In genomic region chr6:144343736-144344428, GRCh38 we compare ENCODE assay signal across 8 cellular contexts. TPM values are rescaled to one million over a fixed set of nuclear protein-coding genes. Genes with fewer than 3 reads are reported as not detected.
DNase-seq lines count a peak whose midpoint lies in the region; ATAC-seq, FAIRE-seq and TF ChIP-seq lines count a peak whose summit lies in the region.

No MANE protein-coding gene starts in this region.

- H3K9me3 ChIP-seq in CD8-positive, alpha-beta T cell (ENCODE audit: low read length), result no peaks in the 10 kb centered on the region
- no peaks in the 10 kb centered on the region for H3K9me3 ChIP-seq in kidney (ENCODE audit: control insufficient read depth in 1 of 2, low read length in 2 of 2)

- peak in 4 of 7 experiments; percentile 45 to 66 (median 56) for DNase-seq in CD8-positive, alpha-beta T cell
- peak; percentile 53 for DNase-seq in activated CD4-positive, alpha-beta memory T cell treated with anti-CD3 and anti-CD28 coated beads for 36 hours
- DNase-seq in kidney (no peak), NCI-H1694 (lab: John Stamatoyannopoulos, UW) (no peak), midbrain (lab: John Stamatoyannopoulos, UW) (no peak), DMS 273 treated with DMSO at 0.1 percent for 48 hours (lab: John Stamatoyannopoulos, UW) (no peak)

- no peaks in the 10 kb centered on the region for H3K27me3 ChIP-seq in CD8-positive, alpha-beta T cell (ENCODE audit: insufficient read depth, low read length)

- intact Hi-C loops in CD8-positive, alpha-beta T cell (cut with DNase I, micrococcal nuclease), result loop anchor here (1.0 to 5.0 kb wide), 4 partner anchors 8 to 128 kb away; no protein-coding TSS in a partner anchor
- intact Hi-C loops in activated CD4-positive, alpha-beta memory T cell treated with anti-CD3 and anti-CD28 coated beads for 36 hours (cut with micrococcal nuclease), result loop anchor here (1.0 to 10.0 kb wide), 18 partner anchors 10 to 1399 kb away; partner anchors contain the start of genes ADAT2, HIVEP2, PEX3 and SF3B5
- intact Hi-C loops in kidney (cut with DNase I), result no loop called here

- peak overlapping the region; percentile 98 for H3K4me3 Mint-ChIP-seq in CD8-positive, alpha-beta T cell
- peak overlapping the region; percentile 95 for H3K4me3 Mint-ChIP-seq in activated CD4-positive, alpha-beta memory T cell treated with anti-CD3 and anti-CD28 coated beads for 36 hours

- TF ChIP-seq CTCF in CD8-positive, alpha-beta T cell (IDR thresholded peaks at IDR 0.05), result no peak
- no peak for TF ChIP-seq CTCF in kidney (IDR thresholded peaks at IDR 0.05; ENCODE audit: borderline replicate concordance, extremely low read depth, insufficient read depth)

- peak overlapping the region; percentile 54 for H3K4me3 ChIP-seq in CD8-positive, alpha-beta T cell (ENCODE audit: low read depth, low read length)
- H3K4me3 ChIP-seq in kidney (ENCODE audit: low read length in 2 of 2), result peak overlapping the region in 1 of 2 donors; percentile 40

- POLR2A ChIA-PET in CD8-positive, alpha-beta T cell (lab: Charles Lee), result interaction anchor here (0.7 to 3.4 kb wide), 10 partner anchors 9 to 248 kb away, joined by 3 to 24 read pairs (median 3); partner anchors contain the start of gene SF3B5
- POLR2A ChIA-PET in activated CD4-positive, alpha-beta memory T cell treated with anti-CD3 and anti-CD28 coated beads for 36 hours (lab: Charles Lee), result interaction anchor here (0.6 to 1.3 kb wide), 3 partner anchors 9 to 128 kb away, joined by 3 read pairs; no protein-coding TSS in a partner anchor

- no peaks in the 10 kb centered on the region for H3K36me3 ChIP-seq in CD8-positive, alpha-beta T cell (ENCODE audit: insufficient read depth, low read length)
- no peaks in the 10 kb centered on the region for H3K36me3 ChIP-seq in kidney (ENCODE audit: control insufficient read depth in 1 of 2, insufficient read depth in 2 of 2, low read length in 2 of 2)

- H3K4me1 ChIP-seq in CD8-positive, alpha-beta T cell (ENCODE audit: insufficient read depth, low read length), result peaks cover 49% of the 10 kb centered on the region
- H3K4me1 ChIP-seq in kidney (ENCODE audit: control insufficient read depth in 1 of 2, insufficient read depth in 1 of 2, low read depth in 1 of 2, low read length in 2 of 2), result peaks cover 3 to 9% of the 10 kb centered on the region in 2 donors

- peaks cover 4% of the 10 kb centered on the region for H3K9me3 Mint-ChIP-seq in CD8-positive, alpha-beta T cell
- H3K9me3 Mint-ChIP-seq in activated CD4-positive, alpha-beta memory T cell treated with anti-CD3 and anti-CD28 coated beads for 36 hours, result no peaks in the 10 kb centered on the region

- no peak for FAIRE-seq in kidney (lab: Jason Lieb, UNC)

- H3K4me1 Mint-ChIP-seq in CD8-positive, alpha-beta T cell (ENCODE audit: low read depth), result peaks cover 76% of the 10 kb centered on the region
- peaks cover 67% of the 10 kb centered on the region for H3K4me1 Mint-ChIP-seq in activated CD4-positive, alpha-beta memory T cell treated with anti-CD3 and anti-CD28 coated beads for 36 hours (ENCODE audit: low read depth)

- peak overlapping the region; percentile 64 for H3K27ac ChIP-seq in CD8-positive, alpha-beta T cell (ENCODE audit: low read depth, low read length)
- peak overlapping the region; percentile 45 to 55 for H3K27ac ChIP-seq in kidney (ENCODE audit: low read depth in 2 of 2, low read length in 2 of 2)

- H3K27ac Mint-ChIP-seq in CD8-positive, alpha-beta T cell, result peak overlapping the region; percentile 100
- peak overlapping the region; percentile 99 for H3K27ac Mint-ChIP-seq in activated CD4-positive, alpha-beta memory T cell treated with anti-CD3 and anti-CD28 coated beads for 36 hours

- H3K27me3 Mint-ChIP-seq in CD8-positive, alpha-beta T cell (ENCODE audit: low read depth), result no peaks in the 10 kb centered on the region
- no peaks in the 10 kb centered on the region for H3K27me3 Mint-ChIP-seq in activated CD4-positive, alpha-beta memory T cell treated with anti-CD3 and anti-CD28 coated beads for 36 hours

- peak; percentile 73 for ATAC-seq in CD8-positive, alpha-beta T cell
- ATAC-seq in GM19395 (IDR thresholded peaks at IDR 0.05; ENCODE audit: unreplicated experiment) (peak; percentile 44), HG03460 (IDR thresholded peaks at IDR 0.05; ENCODE audit: unreplicated experiment) (peak; percentile 45)

- H3K9ac ChIP-seq in kidney (ENCODE audit: low read length in 2 of 2), result no peak overlapping the region

- CTCF ChIA-PET in CD8-positive, alpha-beta T cell (lab: Charles Lee), result interaction anchor here (1.3 to 2.0 kb wide), 4 partner anchors 10 to 138 kb away, joined by 3 to 8 read pairs (median 4); no protein-coding TSS in a partner anchor
- CTCF ChIA-PET in activated CD4-positive, alpha-beta memory T cell treated with anti-CD3 and anti-CD28 coated beads for 36 hours (lab: Charles Lee), result interaction anchor here (0.7 to 1.6 kb wide), 4 partner anchors 58 to 280 kb away, joined by 3 to 4 read pairs (median 4); no protein-coding TSS in a partner anchor

- H3K36me3 Mint-ChIP-seq in CD8-positive, alpha-beta T cell, result peaks cover 22% of the 10 kb centered on the region
- peaks cover 6% of the 10 kb centered on the region for H3K36me3 Mint-ChIP-seq in activated CD4-positive, alpha-beta memory T cell treated with anti-CD3 and anti-CD28 coated beads for 36 hours

RNA-seq across cellular contexts. Expression of gene UTRN, which starts 58.7 kb away (rescaled TPM):
- total RNA-seq in CD8-positive, alpha-beta T cell, result 100 to 1,000 TPM; 125 to 130 TPM
- total RNA-seq in activated CD4-positive, alpha-beta memory T cell treated with anti-CD3 and anti-CD28 coated beads for 36 hours, result 10 to 100 TPM; 37.8 to 38.1 TPM
- total RNA-seq in kidney, result 210 TPM
- polyA plus RNA-seq in kidney (ENCODE audit: insufficient read depth, low read depth, low replicate concordance), result 8.3 TPM

Comparison
In these comparisons a context has a peak if more than half of its experiments do, and no peak if none do; other contexts are left out.
1. DNase-seq: peak in CD8-positive, alpha-beta T cell (4 of 7) and activated CD4-positive, alpha-beta memory T cell treated with anti-CD3 and anti-CD28 coated beads for 36 hours (single experiment); none in kidney (single experiment), NCI-H1694 (single experiment), midbrain (single experiment) and DMS 273 treated with DMSO at 0.1 percent for 48 hours (single experiment).
2. Peak in every context shown above with its lines, with median percentiles within 50 percentile points of each other: ATAC-seq.